ENCODE assay signal across 9 cellular contexts in genomic region chr11:67302571-67303131, GRCh38. TPM values are rescaled to one million over a fixed set of nuclear protein-coding genes. Genes with fewer than 3 reads are reported as not detected.
DNase-seq lines count a peak whose midpoint lies in the region; ATAC-seq and TF ChIP-seq lines count a peak whose summit lies in the region.
"Had no signal": no experiment of that assay in that cellular context is flagged by ENCODE, and none has a peak within 500 bp of the region (broad histone marks: within the 10 kb centered on the region; RNA-seq: fewer than 3 reads in every experiment).

No MANE protein-coding gene starts in this region.

- peaks cover 16% of the 10 kb centered on the region for H3K36me3 Mint-ChIP-seq in nephron progenitor cell (ENCODE audit: low read depth)

- WGBS in esophagus squamous epithelium, 2 donors = 24% methylated on average over 13 of the region's 23 CpGs; no CpG with 5 or more reads in 1 of the 2 donors

- DNase-seq in NCI-H2227 (lab: John Stamatoyannopoulos, UW; ENCODE audit: unreplicated experiment) = peak; percentile 45
- DNase-seq in NCI-H2227 treated with DMSO at 0.1 percent for 48 hours (lab: John Stamatoyannopoulos, UW) = no peak
- no peak for DNase-seq in SJSA1 (ENCODE audit: low read depth in 1 of 2, low spot score in 2 of 2)
- DNase-seq in esophagus squamous epithelium (lab: John Stamatoyannopoulos, UW) = no peak
- DNase-seq in nephron progenitor cell = peak; percentile 48
- DNase-seq in COR-L47 (lab: John Stamatoyannopoulos, UW) = no peak
- DNase-seq in NCI-H2107 (lab: John Stamatoyannopoulos, UW) = no peak
- DNase-seq: DND-41 had no signal

- peaks cover 21% of the 10 kb centered on the region for H3K4me1 Mint-ChIP-seq in nephron progenitor cell

- peak overlapping the region; percentile 75 for H3K4me3 Mint-ChIP-seq in nephron progenitor cell

- H3K27me3 ChIP-seq in SJSA1 (replicated peaks) = no peaks in the 10 kb centered on the region
- no peaks in the 10 kb centered on the region for H3K27me3 ChIP-seq in esophagus squamous epithelium

- no peak for TF ChIP-seq POLR2A in esophagus squamous epithelium (IDR thresholded peaks at IDR 0.05)

- H3K4me1 ChIP-seq in SJSA1 (replicated peaks) (peaks cover 22% of the 10 kb centered on the region), esophagus squamous epithelium (peaks cover 30 to 51% (median 34%) of the 10 kb centered on the region in 3 donors)

- no peak overlapping the region for H3K27ac Mint-ChIP-seq in nephron progenitor cell

- H3K27me3 Mint-ChIP-seq in nephron progenitor cell (ENCODE audit: low read depth, poor library complexity) = peaks cover 10% of the 10 kb centered on the region

- peaks cover 7% of the 10 kb centered on the region for H3K9me3 Mint-ChIP-seq in nephron progenitor cell

- H3K36me3 ChIP-seq in SJSA1 = peaks cover 69% of the 10 kb centered on the region
- H3K36me3 ChIP-seq in esophagus squamous epithelium = peaks cover 29 to 58% (median 32%) of the 10 kb centered on the region in 3 donors

- peak overlapping the region; percentile 89 for H3K4me3 ChIP-seq in SJSA1
- peak overlapping the region; percentile 56 to 88 (median 82) for H3K4me3 ChIP-seq in esophagus squamous epithelium

- H3K9me3 ChIP-seq in SJSA1 (replicated peaks) = no peaks in the 10 kb centered on the region
- H3K9me3 ChIP-seq in esophagus squamous epithelium = no peaks in the 10 kb centered on the region

- intact Hi-C loops in esophagus squamous epithelium (cut with DNase I) = no loop called here

- TF ChIP-seq CTCF in esophagus squamous epithelium (IDR thresholded peaks at IDR 0.05) (no peak), nephron progenitor cell (IDR thresholded peaks at IDR 0.05) (no peak)

- H3K27ac ChIP-seq in SJSA1 (no peak overlapping the region), esophagus squamous epithelium (peak overlapping the region; percentile 90 to 95 (median 92))

- no peak for ATAC-seq in GM18519 (IDR thresholded peaks at IDR 0.05; ENCODE audit: low FRiP score, unreplicated experiment)

RNA-seq across cellular contexts. Expression of gene SSH3, which starts 0.7 kb away (rescaled TPM):
- total RNA-seq in SJSA1 (2014; rRNA removed; shearing (Covaris generic)) = 13.4 and 17.5 TPM in 2 replicates
- 10 to 100 TPM; 51.4 to 78.4 (median 64.8) TPM for total RNA-seq in esophagus squamous epithelium

RNA-seq across cellular contexts. Expression of gene ANKRD13D, which starts 13.5 kb away (rescaled TPM):
- total RNA-seq in SJSA1 (2014; rRNA removed; shearing (Covaris generic)) = 40.2 and 61.7 TPM in 2 replicates
- 10 to 100 TPM; 27.4 to 50.6 (median 41.6) TPM for total RNA-seq in esophagus squamous epithelium

RNA-seq across cellular contexts. Expression of gene GRK2, which starts 36.4 kb away (rescaled TPM):
- total RNA-seq in SJSA1 (2014; rRNA removed; shearing (Covaris generic)) = 96.2 and 138 TPM in 2 replicates
- total RNA-seq in esophagus squamous epithelium = 10 to 100 TPM; 54.1 to 93.2 (median 68.5) TPM

RNA-seq across cellular contexts. Expression of gene POLD4, which starts 50.7 kb away (rescaled TPM):
- 81.8 and 125 TPM in 2 replicates for total RNA-seq in SJSA1 (2014; rRNA removed; shearing (Covaris generic))
- 100 to 1,000 TPM in 1 of 4 donors, 10 to 100 TPM in 3; 62.6 to 113 (median 74.7) TPM for total RNA-seq in esophagus squamous epithelium

Comparison
In these comparisons a context has a peak if more than half of its experiments do, and no peak if none do; other contexts are left out.
1. DNase-seq: peak in NCI-H2227 (single experiment) and nephron progenitor cell (single experiment); none in NCI-H2227 treated with DMSO at 0.1 percent for 48 hours (single experiment), SJSA1 (0 of 2), esophagus squamous epithelium (single experiment), COR-L47 (single experiment) and NCI-H2107 (single experiment).